ENCODE assay signal across 8 cellular contexts in the genomic region with DNA sequence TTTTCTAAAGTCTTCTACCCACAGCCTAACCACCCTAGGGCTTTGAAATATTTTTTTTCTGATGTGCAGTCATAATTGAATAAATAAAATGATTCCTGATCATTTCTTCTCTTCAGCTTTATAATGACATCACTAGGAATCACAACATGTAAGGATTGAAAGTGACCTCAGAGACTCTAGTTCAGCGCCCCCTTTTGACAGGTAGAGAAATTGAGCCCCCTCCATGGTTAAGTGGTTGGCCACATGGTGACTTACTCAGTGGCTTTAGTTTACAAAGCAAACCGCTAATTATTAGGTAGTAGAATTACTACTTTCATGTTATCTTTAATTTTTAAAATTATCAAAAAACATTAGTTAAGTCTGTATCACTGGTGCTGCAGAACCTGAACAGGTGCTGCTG. TPM values are rescaled to one million over a fixed set of nuclear protein-coding genes. Genes with fewer than 3 reads are reported as not detected.
DNase-seq lines count a peak whose midpoint lies in the region; TF ChIP-seq lines count a peak whose summit lies in the region.

No MANE protein-coding gene starts in this region.

- no peaks in the 10 kb centered on the region for H3K27me3 ChIP-seq in esophagus muscularis mucosa

- no peak overlapping the region for H3K27ac ChIP-seq in esophagus muscularis mucosa (replicated peaks in 1 of 4)

- H3K9me3 ChIP-seq in esophagus muscularis mucosa, result no peaks in the 10 kb centered on the region

- peak in 2 of 3 experiments; percentile 31 to 46 for TF ChIP-seq CTCF in esophagus muscularis mucosa (IDR thresholded peaks at IDR 0.05)

- DNase-seq in stimulated activated CD4-positive, alpha-beta T cell treated with anti-CD3 and anti-CD28 coated beads, Interleukin-4, amount 100 ng/mL, for 24 hours, result peak; percentile 12
- DNase-seq in stimulated activated CD4-positive, alpha-beta T cell treated with anti-CD3 and anti-CD28 coated beads, Interleukin-12 subunit alpha, Interleukin-12 subunit beta, amount 100 ng/mL, for 4 hours, result no peak
- DNase-seq in NCI-H526 treated with DMSO at 0.1 percent for 48 hours (lab: John Stamatoyannopoulos, UW) (peak; percentile 6), esophagus muscularis mucosa (ENCODE audit: extremely low spot score) (no peak), DMS153 treated with DMSO at 0.1 percent for 48 hours (lab: John Stamatoyannopoulos, UW; ENCODE audit: unreplicated experiment) (no peak), UCSD-AML1 (lab: John Stamatoyannopoulos, UW; ENCODE audit: unreplicated experiment) (no peak), foreskin melanocyte (no peak)
- no peak for DNase-seq in activated CD4-positive, CD25-positive, alpha-beta regulatory T cell (lab: John Stamatoyannopoulos, UW)

- H3K36me3 ChIP-seq in esophagus muscularis mucosa, result no peaks in the 10 kb centered on the region

- TF ChIP-seq POLR2A in esophagus muscularis mucosa (IDR thresholded peaks at IDR 0.05; ENCODE audit: low read depth), result no peak

- H3K4me1 ChIP-seq in esophagus muscularis mucosa, result peaks cover 14 to 32% (median 27%) of the 10 kb centered on the region in 4 donors

- TF ChIP-seq EP300 in esophagus muscularis mucosa (IDR thresholded peaks at IDR 0.05), result no peak

- intact Hi-C loops in esophagus muscularis mucosa (cut with DNase I), result no loop called here

- H3K4me3 ChIP-seq in esophagus muscularis mucosa, result no peak overlapping the region

- WGBS in esophagus muscularis mucosa, result 51% methylated on average over 2 of the region's 2 CpGs

RNA-seq across cellular contexts. Expression of gene SLC2A12, which starts 13.3 kb away (rescaled TPM):
- total RNA-seq in esophagus muscularis mucosa, result 10 to 100 TPM; 23.2 to 50.7 (median 43.1) TPM

Comparison
In these comparisons a context has a peak if more than half of its experiments do, and no peak if none do; other contexts are left out.
1. DNase-seq: peak in stimulated activated CD4-positive, alpha-beta T cell treated with anti-CD3 and anti-CD28 coated beads, Interleukin-4, amount 100 ng/mL, for 24 hours (single experiment) and NCI-H526 treated with DMSO at 0.1 percent for 48 hours (single experiment); none in stimulated activated CD4-positive, alpha-beta T cell treated with anti-CD3 and anti-CD28 coated beads, Interleukin-12 subunit alpha, Interleukin-12 subunit beta, amount 100 ng/mL, for 4 hours (single experiment), esophagus muscularis mucosa (single experiment), DMS153 treated with DMSO at 0.1 percent for 48 hours (single experiment), activated CD4-positive, CD25-positive, alpha-beta regulatory T cell (0 of 4), UCSD-AML1 (single experiment) and foreskin melanocyte (single experiment).